In genomic region chr2:96739051-96739632, GRCh38 we compare ENCODE assay signal across 8 cellular contexts. TPM values are rescaled to one million over a fixed set of nuclear protein-coding genes. Genes with fewer than 3 reads are reported as not detected.
DNase-seq lines count a peak whose midpoint lies in the region; ATAC-seq and TF ChIP-seq lines count a peak whose summit lies in the region.

No MANE protein-coding gene starts in this region.

- peak overlapping the region; percentile 76 for H3K4me3 ChIP-seq in left ventricle myocardium inferior
- peak overlapping the region; percentile 84 to 91 (median 87) for H3K4me3 ChIP-seq in breast epithelium
- H3K4me3 ChIP-seq in mononuclear cell (ENCODE audit: low read length) = peak overlapping the region; percentile 81

- DNase-seq in left ventricle myocardium inferior (no peak), left cardiac atrium (no peak), breast epithelium (ENCODE audit: low spot score in 2 of 2) (no peak), NCI-H1048 (lab: John Stamatoyannopoulos, UW) (no peak), GDM1 (lab: John Stamatoyannopoulos, UW) (no peak)
- DNase-seq in stimulated activated CD4-positive, alpha-beta T cell treated with anti-CD3 and anti-CD28 coated beads, Interleukin-15, amount 100 ng/mL, for 24 hours = no peak

- peak overlapping the region; percentile 70 for H3K27ac ChIP-seq in left ventricle myocardium inferior (replicated peaks)
- peak overlapping the region; percentile 85 to 88 for H3K27ac ChIP-seq in breast epithelium

- intact Hi-C loops in left ventricle myocardium inferior (cut with micrococcal nuclease) = no loop called here
- intact Hi-C loops in left cardiac atrium (cut with DNase I) = loop anchor here in 1 of 2 donors (10.0 kb wide), 1 partner anchor 226 kb away; no protein-coding TSS in a partner anchor
- intact Hi-C loops in breast epithelium (cut with DNase I; ENCODE audit: low total_unique reads) = no loop called here

- H3K27me3 ChIP-seq in left ventricle myocardium inferior (ENCODE audit: low read depth) (no peaks in the 10 kb centered on the region), breast epithelium (no peaks in the 10 kb centered on the region), mononuclear cell (ENCODE audit: insufficient read depth, low read length) (no peaks in the 10 kb centered on the region)

- H3K4me1 ChIP-seq in left ventricle myocardium inferior (peaks cover 62% of the 10 kb centered on the region), breast epithelium (peaks cover 4 to 16% of the 10 kb centered on the region in 2 donors), mononuclear cell (ENCODE audit: insufficient read depth, low read length) (peaks cover 27% of the 10 kb centered on the region)

- H3K9me3 ChIP-seq in left ventricle myocardium inferior (replicated peaks) = no peaks in the 10 kb centered on the region
- H3K9me3 ChIP-seq in breast epithelium = no peaks in the 10 kb centered on the region
- no peaks in the 10 kb centered on the region for H3K9me3 ChIP-seq in mononuclear cell (ENCODE audit: low read depth, low read length)

- peaks cover 16% of the 10 kb centered on the region for H3K36me3 ChIP-seq in left ventricle myocardium inferior
- no peaks in the 10 kb centered on the region for H3K36me3 ChIP-seq in breast epithelium

- no peak for ATAC-seq in left cardiac atrium
- no peak for ATAC-seq in GM21381 (IDR thresholded peaks at IDR 0.05; ENCODE audit: unreplicated experiment)

- TF ChIP-seq CTCF in left ventricle myocardium inferior (IDR thresholded peaks at IDR 0.05; ENCODE audit: borderline replicate concordance) = no peak
- no peak for TF ChIP-seq CTCF in breast epithelium (IDR thresholded peaks at IDR 0.05)

- TF ChIP-seq POLR2A in breast epithelium (IDR thresholded peaks at IDR 0.05) = no peak

RNA-seq across cellular contexts. Expression of gene LMAN2L, which starts 0.7 kb away (rescaled TPM):
- total RNA-seq in left ventricle myocardium inferior = 27.9 TPM
- 10 to 100 TPM; 11.7 to 22.1 TPM for total RNA-seq in left cardiac atrium
- total RNA-seq in breast epithelium = 10 to 100 TPM; 21.9 to 39.8 (median 24.3) TPM
- total RNA-seq in mononuclear cell = 1.3 TPM

RNA-seq across cellular contexts. Expression of gene CNNM4, which starts 21.6 kb away (rescaled TPM):
- total RNA-seq in left ventricle myocardium inferior (28.9 TPM), left cardiac atrium (10 to 100 TPM; 16.8 to 29.5 TPM), breast epithelium (10 to 100 TPM in 1 of 3 donors, 1 to 10 TPM in 2; 2.7 to 12.1 (median 9.5) TPM), mononuclear cell (5.5 TPM)
